8 cellular contexts compared by ENCODE assay signal in genomic region chrX:120468479-120468824, GRCh38. TPM values are rescaled to one million over a fixed set of nuclear protein-coding genes. Genes with fewer than 3 reads are reported as not detected.
A peak's percentile ranks its signal among the peaks of the same experiment; 100 is the strongest.
DNase-seq lines count a peak whose midpoint lies in the region; ATAC-seq, FAIRE-seq and TF ChIP-seq lines count a peak whose summit lies in the region.

No MANE protein-coding gene starts in this region.

- peak overlapping the region; percentile 87 for H3K4me3 Mint-ChIP-seq in activated naive CD4-positive, alpha-beta T cell treated with anti-CD3 and anti-CD28 coated beads, Interleukin-2, amount 10 ng/mL, durations not matched to agents 7 days and 5 days

- peak overlapping the region; percentile 91 for H3K27ac ChIP-seq in lower lobe of right lung
- peak overlapping the region; percentile 86 to 93 (median 90) for H3K27ac ChIP-seq in transverse colon

- H3K36me3 Mint-ChIP-seq in activated naive CD4-positive, alpha-beta T cell treated with anti-CD3 and anti-CD28 coated beads, Interleukin-2, amount 10 ng/mL, durations not matched to agents 7 days and 5 days, result no peaks in the 10 kb centered on the region

- ATAC-seq in lower lobe of right lung (no peak), GM19324 (IDR thresholded peaks at IDR 0.05; ENCODE audit: low FRiP score, unreplicated experiment) (no peak), GM19455 (IDR thresholded peaks at IDR 0.05; ENCODE audit: unreplicated experiment) (no peak)

- H3K27me3 Mint-ChIP-seq in activated naive CD4-positive, alpha-beta T cell treated with anti-CD3 and anti-CD28 coated beads, Interleukin-2, amount 10 ng/mL, durations not matched to agents 7 days and 5 days, result no peaks in the 10 kb centered on the region

- no peak for DNase-seq in activated naive CD4-positive, alpha-beta T cell treated with anti-CD3 and anti-CD28 coated beads, Interleukin-2, amount 10 ng/mL, durations not matched to agents 7 days and 5 days
- no peak for DNase-seq in activated naive CD4-positive, alpha-beta T cell treated with anti-CD3 and anti-CD28 coated beads, Interleukin-2, amount 50 U/mL, for 16 hours
- no peak for DNase-seq in astrocyte of the spinal cord (ENCODE audit: low read depth, low spot score)
- no peak for DNase-seq in lower lobe of right lung
- DNase-seq in transverse colon, result no peak
- DNase-seq in frontal cortex (ENCODE audit: low spot score in 2 of 2), result no peak

- H3K36me3 ChIP-seq in lower lobe of right lung (no peaks in the 10 kb centered on the region), transverse colon (no peaks in the 10 kb centered on the region)

- H3K9me3 ChIP-seq in lower lobe of right lung, result no peaks in the 10 kb centered on the region
- no peaks in the 10 kb centered on the region for H3K9me3 ChIP-seq in transverse colon

- no peaks in the 10 kb centered on the region for H3K9me3 Mint-ChIP-seq in activated naive CD4-positive, alpha-beta T cell treated with anti-CD3 and anti-CD28 coated beads, Interleukin-2, amount 10 ng/mL, durations not matched to agents 7 days and 5 days

- peaks cover 16% of the 10 kb centered on the region for H3K4me1 Mint-ChIP-seq in activated naive CD4-positive, alpha-beta T cell treated with anti-CD3 and anti-CD28 coated beads, Interleukin-2, amount 10 ng/mL, durations not matched to agents 7 days and 5 days

- no peak for TF ChIP-seq CTCF in astrocyte of the spinal cord (IDR thresholded peaks at IDR 0.05; ENCODE audit: low read depth, low read length)
- no peak for TF ChIP-seq CTCF in lower lobe of right lung (IDR thresholded peaks at IDR 0.05)
- no peak for TF ChIP-seq CTCF in transverse colon (IDR thresholded peaks at IDR 0.05)

- CTCF ChIA-PET in activated naive CD4-positive, alpha-beta T cell treated with anti-CD3 and anti-CD28 coated beads, Interleukin-2, amount 10 ng/mL, durations not matched to agents 7 days and 5 days (lab: Charles Lee), result interaction anchor here (1.0 kb wide), 1 partner anchor 18 kb away, joined by 3 read pairs; no protein-coding TSS in a partner anchor

- TF ChIP-seq EP300 in transverse colon (IDR thresholded peaks at IDR 0.05; ENCODE audit: low read depth), result no peak

- FAIRE-seq in frontal cortex (lab: Jason Lieb, UNC), result no peak

- H3K4me1 ChIP-seq in lower lobe of right lung (peaks cover 20% of the 10 kb centered on the region), transverse colon (peaks cover 0 to 10% (median 3%) of the 10 kb centered on the region in 4 donors)

- WGBS in transverse colon (ENCODE audit: low coverage in 1 of 2), 2 donors, result 0 to 23% methylated on average over 2 of the region's 2 CpGs

- H3K4me3 ChIP-seq in astrocyte of the spinal cord (ENCODE audit: low read depth, low read length) (peak overlapping the region; percentile 67), lower lobe of right lung (peak overlapping the region; percentile 65), transverse colon (peak overlapping the region; percentile 50 to 71 (median 68))

- TF ChIP-seq POLR2A in transverse colon (IDR thresholded peaks at IDR 0.05), result no peak

- no peaks in the 10 kb centered on the region for H3K27me3 ChIP-seq in lower lobe of right lung (ENCODE audit: low read depth)
- no peaks in the 10 kb centered on the region for H3K27me3 ChIP-seq in transverse colon

- in situ Hi-C loops in astrocyte of the spinal cord (cut with HindIII; ENCODE audit: low sequenced_read_pairs) (no loop called here), transverse colon (cut with MboI; ENCODE audit: low pct_ligation_motif_present in 1 of 4, low pct_unique_long_range_greater_than_20kb in 1 of 4, low sequenced_read_pairs in 3 of 4) (loop anchor here in 1 of 4 donors (25.0 kb wide), 1 partner anchor 206 kb away; the partner anchor contains the start of gene ZBTB33)

- H3K27ac Mint-ChIP-seq in activated naive CD4-positive, alpha-beta T cell treated with anti-CD3 and anti-CD28 coated beads, Interleukin-2, amount 10 ng/mL, durations not matched to agents 7 days and 5 days, result peak overlapping the region; percentile 91

- intact Hi-C loops in lower lobe of right lung (cut with DNase I), result no loop called here
- intact Hi-C loops in transverse colon (cut with DNase I; ENCODE audit: low total_unique reads), result loop anchor here (10.0 kb wide), 1 partner anchor 214 kb away; the partner anchor contains the start of gene ZBTB33

RNA-seq across cellular contexts. Expression of gene LAMP2, which starts 0.6 kb away (rescaled TPM):
- total RNA-seq in lower lobe of right lung (156 TPM), transverse colon (10 to 100 TPM; 44.6 to 93.8 (median 66.0) TPM), frontal cortex (33.8 TPM)
